In the genomic region with DNA sequence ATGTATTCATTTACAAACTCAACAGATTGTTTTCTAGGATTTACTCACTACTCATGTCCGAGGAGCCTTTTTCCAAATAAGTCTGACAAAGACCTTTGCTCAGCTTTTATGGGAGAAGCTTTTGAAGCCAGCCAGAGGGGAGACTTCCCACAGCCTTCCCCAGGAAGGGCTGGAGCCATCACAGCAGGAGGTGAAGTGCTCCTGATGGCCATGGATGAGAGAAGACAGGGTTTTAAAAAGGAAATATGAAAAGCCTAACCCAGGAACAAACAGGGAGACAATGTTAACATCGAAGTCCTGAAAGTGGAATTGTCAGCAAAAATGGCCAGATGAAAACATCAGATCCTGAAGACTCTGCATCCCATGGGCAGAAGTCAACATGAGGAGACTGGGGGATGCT, we compare ENCODE assay signal across 14 cellular contexts. TPM values are rescaled to one million over a fixed set of nuclear protein-coding genes. Genes with fewer than 3 reads are reported as not detected.
DNase-seq lines count a peak whose midpoint lies in the region; ATAC-seq and TF ChIP-seq lines count a peak whose summit lies in the region.
"Had no signal": no experiment of that assay in that cellular context is flagged by ENCODE, and none has a peak within 500 bp of the region (broad histone marks: within the 10 kb centered on the region; RNA-seq: fewer than 3 reads in every experiment).

No MANE protein-coding gene starts in this region.

- peaks cover 7% of the 10 kb centered on the region for H3K36me3 Mint-ChIP-seq in activated CD4-positive, alpha-beta T cell treated with anti-CD3 and anti-CD28 coated beads, Interleukin-2, amount 10 ng/mL, durations not matched to agents 7 days and 5 days (ENCODE audit: low read depth)
- H3K36me3 Mint-ChIP-seq in activated naive CD8-positive, alpha-beta T cell treated with anti-CD3 and anti-CD28 coated beads for 36 hours, result peaks cover 11% of the 10 kb centered on the region

- no peak overlapping the region for H3K14ac ChIP-seq in mesenchymal stem cell (ENCODE audit: low read length in 2 of 2)

- CTCF ChIA-PET in activated CD4-positive, alpha-beta T cell treated with anti-CD3 and anti-CD28 coated beads, Interleukin-2, amount 10 ng/mL, durations not matched to agents 7 days and 5 days (lab: Charles Lee), result interaction anchor here (0.8 to 4.2 kb wide), 4 partner anchors 13 to 53 kb away, joined by 3 to 34 read pairs (median 4); partner anchors contain the start of gene TAGAP

- H2AFZ ChIP-seq in smooth muscle cell (ENCODE audit: low read depth) (peak overlapping the region; percentile 47), mesenchymal stem cell (ENCODE audit: low read depth, low read length) (no peak overlapping the region)

- H3K4me3 ChIP-seq in HUES48 (ENCODE audit: low read depth, low read length) (no peak overlapping the region), smooth muscle cell (no peak overlapping the region), mesenchymal stem cell (ENCODE audit: insufficient read depth in 1 of 2, low read depth in 1 of 2, low read length in 2 of 2) (no peak overlapping the region)
- H3K4me3 ChIP-seq: Peyer's patch had no signal

- whole genome bisulfite sequencing in smooth muscle cell (ENCODE audit: low lambda C conversion rate), result 49% methylated on average over 2 of the region's 2 CpGs
- 58% methylated on average over 2 of the region's 2 CpGs for WGBS in mesenchymal stem cell

- H3K4me1 ChIP-seq in HUES48 (ENCODE audit: control insufficient read depth, insufficient read depth, low read length) (no peaks in the 10 kb centered on the region), smooth muscle cell (ENCODE audit: low read depth) (peaks cover 4% of the 10 kb centered on the region), mesenchymal stem cell (ENCODE audit: control insufficient read depth, insufficient read depth, low read depth, low read length) (no peaks in the 10 kb centered on the region)

- H3K9me3 ChIP-seq in HUES48 (ENCODE audit: control insufficient read depth, insufficient read depth, low read length), result no peaks in the 10 kb centered on the region
- no peaks in the 10 kb centered on the region for H3K9me3 ChIP-seq in smooth muscle cell (replicated peaks; ENCODE audit: low read depth)
- peaks cover 2% of the 10 kb centered on the region for H3K9me3 ChIP-seq in mesenchymal stem cell (ENCODE audit: control insufficient read depth, low read length)
- H3K9me3 ChIP-seq: Peyer's patch had no signal

- H3K4me2 ChIP-seq in smooth muscle cell (peak overlapping the region; percentile 33), mesenchymal stem cell (ENCODE audit: low read length, poor library complexity, severe bottlenecking) (no peak overlapping the region)

- H3K27me3 Mint-ChIP-seq in activated CD4-positive, alpha-beta T cell treated with anti-CD3 and anti-CD28 coated beads, Interleukin-2, amount 10 ng/mL, durations not matched to agents 7 days and 5 days, result no peaks in the 10 kb centered on the region
- H3K27me3 Mint-ChIP-seq in activated naive CD8-positive, alpha-beta T cell treated with anti-CD3 and anti-CD28 coated beads for 36 hours, result no peaks in the 10 kb centered on the region

- H3K9ac ChIP-seq in HUES48 (ENCODE audit: low read depth, low read length) (no peak overlapping the region), smooth muscle cell (ENCODE audit: low read depth) (no peak overlapping the region), mesenchymal stem cell (ENCODE audit: low read length) (no peak overlapping the region)

- no peak overlapping the region for H3K18ac ChIP-seq in mesenchymal stem cell (ENCODE audit: low read depth in 1 of 2, low read length in 2 of 2)

- H3K79me1 ChIP-seq in mesenchymal stem cell (replicated peaks; ENCODE audit: low read length, poor library complexity, severe bottlenecking), result no peaks in the 10 kb centered on the region

- no peak overlapping the region for H3K4ac ChIP-seq in mesenchymal stem cell (ENCODE audit: low read depth in 1 of 2, low read length in 2 of 2)

- DNase-seq in activated CD4-positive, alpha-beta T cell treated with anti-CD3 and anti-CD28 coated beads, Interleukin-2, amount 10 ng/mL, durations not matched to agents 7 days and 5 days, result no peak
- DNase-seq in activated CD4-positive, alpha-beta T cell treated with anti-CD3 and anti-CD28 coated beads, Interleukin-2, amount 50 U/mL, for 48 hours, result no peak
- no peak for DNase-seq in activated naive CD8-positive, alpha-beta T cell treated with anti-CD3 and anti-CD28 coated beads for 36 hours
- DNase-seq in smooth muscle cell (lab: John Stamatoyannopoulos, UW; ENCODE audit: unreplicated experiment), result no peak
- no peak for DNase-seq in 8988T
- DNase-seq in mesenchymal stem cell, result no peak
- DNase-seq: activated CD4-positive, alpha-beta T cell treated with anti-CD3 and anti-CD28 coated beads for 48 hours; DMS153; HFFc6; midbrain; Peyer's patch; posterior cingulate gyrus had no signal

- H4K8ac ChIP-seq in mesenchymal stem cell (ENCODE audit: low read length), result no peak overlapping the region

- no peaks in the 10 kb centered on the region for H3F3A ChIP-seq in smooth muscle cell (ENCODE audit: low read depth)

- no peak overlapping the region for H2BK120ac ChIP-seq in mesenchymal stem cell (ENCODE audit: low read depth, low read length)

- H3K4me3 Mint-ChIP-seq in activated CD4-positive, alpha-beta T cell treated with anti-CD3 and anti-CD28 coated beads, Interleukin-2, amount 10 ng/mL, durations not matched to agents 7 days and 5 days, result no peak overlapping the region
- H3K4me3 Mint-ChIP-seq in activated naive CD8-positive, alpha-beta T cell treated with anti-CD3 and anti-CD28 coated beads for 36 hours, result peak overlapping the region; percentile 64
- H3K4me3 Mint-ChIP-seq: HFFc6 had no signal

- H3K23ac ChIP-seq in mesenchymal stem cell (ENCODE audit: low read length in 2 of 2), result no peak overlapping the region

- H2BK5ac ChIP-seq in mesenchymal stem cell (ENCODE audit: low read depth, low read length, poor library complexity, severe bottlenecking), result no peak overlapping the region

- peaks cover 4% of the 10 kb centered on the region for H3K9me3 Mint-ChIP-seq in activated CD4-positive, alpha-beta T cell treated with anti-CD3 and anti-CD28 coated beads, Interleukin-2, amount 10 ng/mL, durations not matched to agents 7 days and 5 days
- H3K9me3 Mint-ChIP-seq in activated naive CD8-positive, alpha-beta T cell treated with anti-CD3 and anti-CD28 coated beads for 36 hours, result peaks cover 5% of the 10 kb centered on the region
- H3K9me3 Mint-ChIP-seq: HFFc6 had no signal

- POLR2A ChIA-PET in activated CD4-positive, alpha-beta T cell treated with anti-CD3 and anti-CD28 coated beads, Interleukin-2, amount 10 ng/mL, durations not matched to agents 7 days and 5 days (lab: Charles Lee), result interaction anchor here (1.2 kb wide), 1 partner anchor 11 kb away, joined by 3 read pairs; the partner anchor contains the start of gene TAGAP

- peaks cover 68% of the 10 kb centered on the region for H3K4me1 Mint-ChIP-seq in activated CD4-positive, alpha-beta T cell treated with anti-CD3 and anti-CD28 coated beads, Interleukin-2, amount 10 ng/mL, durations not matched to agents 7 days and 5 days
- peaks cover 90% of the 10 kb centered on the region for H3K4me1 Mint-ChIP-seq in activated naive CD8-positive, alpha-beta T cell treated with anti-CD3 and anti-CD28 coated beads for 36 hours

- H3K36me3 ChIP-seq in HUES48 (ENCODE audit: control insufficient read depth, insufficient read depth, low read length), result no peaks in the 10 kb centered on the region
- H3K36me3 ChIP-seq in smooth muscle cell (ENCODE audit: low read depth), result no peaks in the 10 kb centered on the region
- no peaks in the 10 kb centered on the region for H3K36me3 ChIP-seq in mesenchymal stem cell (ENCODE audit: control insufficient read depth in 1 of 2, insufficient read depth in 2 of 2, low read depth in 1 of 2, low read length in 2 of 2)
- H3K36me3 ChIP-seq: Peyer's patch had no signal

- no peak overlapping the region for H2AK5ac ChIP-seq in mesenchymal stem cell (ENCODE audit: low read length, severe bottlenecking)

- H3K27ac Mint-ChIP-seq in activated CD4-positive, alpha-beta T cell treated with anti-CD3 and anti-CD28 coated beads, Interleukin-2, amount 10 ng/mL, durations not matched to agents 7 days and 5 days, result peak overlapping the region; percentile 74
- H3K27ac Mint-ChIP-seq in activated naive CD8-positive, alpha-beta T cell treated with anti-CD3 and anti-CD28 coated beads for 36 hours, result peak overlapping the region; percentile 90
- H3K27ac Mint-ChIP-seq: HFFc6 had no signal

- H3K27me3 ChIP-seq in HUES48 (ENCODE audit: control insufficient read depth, insufficient read depth, low read length), result no peaks in the 10 kb centered on the region
- no peaks in the 10 kb centered on the region for H3K27me3 ChIP-seq in smooth muscle cell (ENCODE audit: low read depth)
- peaks cover 36 to 72% of the 10 kb centered on the region in 2 experiments for H3K27me3 ChIP-seq in mesenchymal stem cell (ENCODE audit: control insufficient read depth in 1 of 2, insufficient read depth in 1 of 2, low read length in 2 of 2)
- H3K27me3 ChIP-seq: Peyer's patch had no signal

- no peaks in the 10 kb centered on the region for H4K20me1 ChIP-seq in smooth muscle cell (ENCODE audit: low read depth)

- H2BK12ac ChIP-seq in mesenchymal stem cell (ENCODE audit: low read length in 2 of 2), result no peak overlapping the region

- no peak overlapping the region for H2BK15ac ChIP-seq in mesenchymal stem cell (ENCODE audit: low read depth, poor library complexity, severe bottlenecking)

- H3K27ac ChIP-seq in HUES48 (ENCODE audit: low read depth, low read length) (peak overlapping the region; percentile 30), smooth muscle cell (ENCODE audit: low read depth) (no peak overlapping the region), mesenchymal stem cell (ENCODE audit: low read length, poor library complexity, severe bottlenecking) (no peak overlapping the region)

- H3K79me2 ChIP-seq in smooth muscle cell (ENCODE audit: low read depth), result no peaks in the 10 kb centered on the region

- H4K91ac ChIP-seq in mesenchymal stem cell (ENCODE audit: low read length), result no peak overlapping the region

- TF ChIP-seq CTCF in smooth muscle cell (IDR thresholded peaks at IDR 0.05; ENCODE audit: borderline replicate concordance, insufficient read depth, poor library complexity, severe bottlenecking), result no peak

- ATAC-seq in GM21360 (IDR thresholded peaks at IDR 0.05; ENCODE audit: unreplicated experiment), result no peak

RNA-seq across cellular contexts. Expression of gene TAGAP, which starts 11.6 kb away (rescaled TPM):
- 10 to 100 TPM; 60.3 to 67.9 TPM for total RNA-seq in activated CD4-positive, alpha-beta T cell treated with anti-CD3 and anti-CD28 coated beads, Interleukin-2, amount 10 ng/mL, durations not matched to agents 7 days and 5 days
- 100 to 1,000 TPM; 167 to 175 TPM for total RNA-seq in activated naive CD8-positive, alpha-beta T cell treated with anti-CD3 and anti-CD28 coated beads for 36 hours
- not detected in 2 replicates for total RNA-seq in smooth muscle cell
- polyA plus RNA-seq in smooth muscle cell, result not detected in 2 replicates
- 0.03 TPM for polyA plus RNA-seq in mesenchymal stem cell (2013, experiment 1 of 2)
- polyA plus RNA-seq in mesenchymal stem cell (2013, experiment 2 of 2), result not detected
- total RNA-seq: HFFc6 had no signal

RNA-seq across cellular contexts. Expression of gene RSPH3, which starts 56.4 kb away (rescaled TPM):
- total RNA-seq in activated CD4-positive, alpha-beta T cell treated with anti-CD3 and anti-CD28 coated beads, Interleukin-2, amount 10 ng/mL, durations not matched to agents 7 days and 5 days, result 1 to 10 TPM; 2.4 to 2.9 TPM
- total RNA-seq in activated naive CD8-positive, alpha-beta T cell treated with anti-CD3 and anti-CD28 coated beads for 36 hours, result 1 to 10 TPM; 3.3 to 4.0 TPM
- 6.8 and 7.5 TPM in 2 replicates for total RNA-seq in smooth muscle cell
- polyA plus RNA-seq in smooth muscle cell, result 7.1 and 7.7 TPM in 2 replicates
- 6.8 TPM for polyA plus RNA-seq in mesenchymal stem cell (2013, experiment 1 of 2)
- polyA plus RNA-seq in mesenchymal stem cell (2013, experiment 2 of 2), result 6.8 TPM

Comparison
In these comparisons a context has a peak if more than half of its experiments do, and no peak if none do; other contexts are left out.
1. RNA of gene TAGAP, which starts 11.6 kb away (total RNA-seq): 167 to 175 TPM in activated naive CD8-positive, alpha-beta T cell treated with anti-CD3 and anti-CD28 coated beads for 36 hours and 60.3 to 67.9 TPM in activated CD4-positive, alpha-beta T cell treated with anti-CD3 and anti-CD28 coated beads, Interleukin-2, amount 10 ng/mL, durations not matched to agents 7 days and 5 days; not detected in smooth muscle cell; every median in the first group is over 10 times any median in the second.